11 cellular contexts compared by ENCODE assay signal in the genomic region with DNA sequence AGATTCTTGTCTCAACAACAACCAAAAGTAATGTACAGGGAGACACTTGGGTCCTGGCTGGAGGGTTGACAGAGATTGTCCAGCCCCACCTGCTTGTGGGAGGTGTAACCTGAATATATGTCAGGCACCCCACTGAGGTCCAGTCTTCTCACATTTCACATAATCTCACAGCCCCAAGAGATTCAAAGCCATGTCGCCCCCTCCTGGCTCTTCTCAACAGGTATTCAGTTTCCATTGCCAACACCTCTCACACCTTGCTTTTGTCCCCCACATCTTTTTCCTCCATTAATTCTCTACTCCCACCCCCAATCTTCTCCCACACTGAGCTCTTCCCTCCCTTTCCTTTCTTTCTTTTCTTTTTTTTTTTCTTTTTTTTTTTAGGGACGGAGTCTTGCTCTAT.
DNase-seq lines count a peak whose midpoint lies in the region; ATAC-seq and TF ChIP-seq lines count a peak whose summit lies in the region.
"Had no signal": no experiment of that assay in that cellular context is flagged by ENCODE, and none has a peak within 500 bp of the region (broad histone marks: within the 10 kb centered on the region; RNA-seq: fewer than 3 reads in every experiment).

No MANE protein-coding gene starts in this region.

- no peaks in the 10 kb centered on the region for H3K9me3 ChIP-seq in OCI-LY1 (ENCODE audit: low read length)
- H3K9me3 ChIP-seq: thyroid gland had no signal

- H3K4me1 ChIP-seq in OCI-LY1 (ENCODE audit: insufficient read depth, low read length, severe bottlenecking): no peaks in the 10 kb centered on the region

- H2AFZ ChIP-seq in OCI-LY1 (ENCODE audit: low read length): no peak overlapping the region

- DNase-seq in DMS53 (lab: John Stamatoyannopoulos, UW) (peak; percentile 23), DMS53 treated with DMSO at 0.1 percent for 48 hours (lab: John Stamatoyannopoulos, UW; ENCODE audit: unreplicated experiment) (no peak), epithelial cell of esophagus (ENCODE audit: low read depth) (peak; percentile 16), NOMO-1 (lab: John Stamatoyannopoulos, UW; ENCODE audit: unreplicated experiment in 2 of 2) (no peak), AML-193 (lab: John Stamatoyannopoulos, UW) (no peak)
- DNase-seq: 8988T, NCI-H446, thyroid gland had no signal

- H3K9me2 ChIP-seq in OCI-LY1 (ENCODE audit: low read depth, low read length): no peaks in the 10 kb centered on the region

- no peaks in the 10 kb centered on the region for H4K20me1 ChIP-seq in OCI-LY1 (ENCODE audit: insufficient read depth, low read length)

- no peak for ATAC-seq in HG02588 (IDR thresholded peaks at IDR 0.05; ENCODE audit: unreplicated experiment)

- no peaks in the 10 kb centered on the region for H3K36me3 ChIP-seq in OCI-LY1 (ENCODE audit: insufficient read depth, low read length)
- H3K36me3 ChIP-seq: thyroid gland had no signal

- H3K4me3 ChIP-seq in GM12875 (ENCODE audit: low read depth, low read length) (no peak overlapping the region), OCI-LY1 (ENCODE audit: low read depth, low read length, poor library complexity, severe bottlenecking) (no peak overlapping the region), epithelial cell of esophagus (ENCODE audit: low read length) (no peak overlapping the region)
- H3K4me3 ChIP-seq: thyroid gland had no signal

- H3K9ac ChIP-seq in OCI-LY1 (ENCODE audit: low read length): no peak overlapping the region

- no peaks in the 10 kb centered on the region for H3K79me2 ChIP-seq in OCI-LY1 (ENCODE audit: insufficient read depth, low read length)

- peaks cover 4% of the 10 kb centered on the region; the same call in 1 of the 2 replicates for H3K27me3 ChIP-seq in OCI-LY1 (ENCODE audit: insufficient read depth, low read length)
- H3K27me3 ChIP-seq: thyroid gland had no signal

- no peak overlapping the region for H3K27ac ChIP-seq in OCI-LY1 (ENCODE audit: low read depth, low read length, poor library complexity, severe bottlenecking)
- H3K27ac ChIP-seq: thyroid gland had no signal

- no peaks in the 10 kb centered on the region for H3F3A ChIP-seq in OCI-LY1 (ENCODE audit: insufficient read depth, low read length)

- TF ChIP-seq CTCF in GM12875 (IDR thresholded peaks at IDR 0.05; ENCODE audit: borderline replicate concordance, insufficient read depth, low read depth, low read length) (0 out of 2 replicates have a peak, but pooled peaks have one; percentile 20), OCI-LY1 (IDR thresholded peaks at IDR 0.05; ENCODE audit: low read length) (peak; percentile 42; the same call in 1 of the 2 replicates), epithelial cell of esophagus (IDR thresholded peaks at IDR 0.05; ENCODE audit: insufficient read depth, low read depth, low read length, missing control alignments) (peak; percentile 28)

- H3K4me2 ChIP-seq in OCI-LY1 (ENCODE audit: low read length): no peak overlapping the region

Comparison
In these comparisons a context has a peak if more than half of its experiments do, and no peak if none do; other contexts are left out.
1. DNase-seq: peak in DMS53 (single experiment) and epithelial cell of esophagus (single experiment); none in DMS53 treated with DMSO at 0.1 percent for 48 hours (single experiment), NOMO-1 (0 of 2) and AML-193 (0 of 2).
2. Peak in every context shown above with its lines, with median percentiles within 50 percentile points of each other: CTCF ChIP-seq.